In the genomic region with DNA sequence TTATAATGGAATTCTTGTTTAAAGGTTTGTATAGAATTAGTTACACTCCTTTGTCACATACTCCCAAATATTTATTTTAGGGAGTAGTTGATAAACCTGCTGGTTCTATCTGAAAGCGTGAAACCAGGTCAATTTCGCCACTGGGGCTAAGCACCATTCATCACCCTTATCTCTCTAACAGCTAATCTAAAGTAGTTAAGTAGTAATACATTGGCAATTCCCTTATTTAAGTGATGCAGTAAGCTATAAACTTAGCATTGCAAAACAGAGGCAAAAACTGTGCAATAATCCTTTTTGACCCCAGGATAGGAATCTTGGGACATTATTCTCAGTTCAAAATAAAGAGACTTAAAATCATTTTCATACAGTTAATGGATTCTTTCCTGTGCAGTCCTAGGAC, we compare ENCODE assay signal across 24 cellular contexts. TPM values are rescaled to one million over a fixed set of nuclear protein-coding genes. Genes with fewer than 3 reads are reported as not detected.
DNase-seq lines count a peak whose midpoint lies in the region; ATAC-seq and TF ChIP-seq lines count a peak whose summit lies in the region.
"Had no signal": no experiment of that assay in that cellular context is flagged by ENCODE, and none has a peak within 500 bp of the region (broad histone marks: within the 10 kb centered on the region; RNA-seq: fewer than 3 reads in every experiment).

No MANE protein-coding gene starts in this region.

- H3K4me1 ChIP-seq in Caco-2 = no peaks in the 10 kb centered on the region; the same call in 1 of the 2 replicates

- H3K9me3 Mint-ChIP-seq in Caco-2 (ENCODE audit: unreplicated experiment) = no peaks in the 10 kb centered on the region
- H3K9me3 Mint-ChIP-seq in nephron = no peaks in the 10 kb centered on the region
- no peaks in the 10 kb centered on the region for H3K9me3 Mint-ChIP-seq in mesothelial cell of epicardium
- H3K9me3 Mint-ChIP-seq: CD4-positive, alpha-beta T cell had no signal

- H3K4me3 ChIP-seq in Caco-2 (ENCODE audit: low read depth, low read length) (no peak overlapping the region), fibroblast of villous mesenchyme (ENCODE audit: low read depth, low read length) (no peak overlapping the region)
- H3K4me3 ChIP-seq: BLaER1 treated with 17β-estradiol and CSF1 and Interleukin-3, amounts not matched to agents 10 nM and 100 nM; GM12878 had no signal

- no TSS peak for BruUV-seq in Caco-2 (replicated peaks; lab: Mats Ljungman, UMichigan)

- CTCF ChIA-PET in Caco-2 (lab: Charles Lee) = no interaction called here

- H3K36me3 Mint-ChIP-seq in Caco-2 (ENCODE audit: insufficient read depth, unreplicated experiment) = no peaks in the 10 kb centered on the region
- no peaks in the 10 kb centered on the region for H3K36me3 Mint-ChIP-seq in nephron (ENCODE audit: low read depth)
- H3K36me3 Mint-ChIP-seq in mesothelial cell of epicardium = no peaks in the 10 kb centered on the region

- no peak for ATAC-seq in GM19463 (IDR thresholded peaks at IDR 0.05; ENCODE audit: unreplicated experiment)

- POLR2A ChIA-PET in Caco-2 (lab: Charles Lee) = no interaction called here

- H3K36me3 ChIP-seq in Caco-2 (ENCODE audit: control insufficient read depth, insufficient read depth, low read length) = no peaks in the 10 kb centered on the region
- H3K36me3 ChIP-seq: BLaER1 treated with 17β-estradiol and CSF1 and Interleukin-3, amounts not matched to agents 10 nM and 100 nM had no signal

- H3K27ac Mint-ChIP-seq in Caco-2 (ENCODE audit: unreplicated experiment) (no peak overlapping the region), nephron (peak overlapping the region in 2 of 3 experiments; percentile 24 to 30), mesothelial cell of epicardium (no peak overlapping the region)
- H3K27ac Mint-ChIP-seq: CD4-positive, alpha-beta T cell had no signal

- TF ChIP-seq CTCF in Caco-2 (IDR thresholded peaks at IDR 0.05; ENCODE audit: insufficient read depth in 1 of 2, low read depth in 1 of 2, low read length in 1 of 2, severe bottlenecking in 1 of 2, unreplicated experiment in 1 of 2) (no peak), fibroblast of villous mesenchyme (IDR thresholded peaks at IDR 0.05; ENCODE audit: insufficient read depth, low read depth, low read length) (no peak), nephron (IDR thresholded peaks at IDR 0.05; ENCODE audit: unreplicated experiment in 3 of 3) (no peak), mesothelial cell of epicardium (IDR thresholded peaks at IDR 0.05; ENCODE audit: unreplicated experiment) (no peak)

- DNase-seq in Caco-2 (peak; percentile 48 to 56), NCI-H146 treated with DMSO at 0.1 percent for 48 hours (lab: John Stamatoyannopoulos, UW; ENCODE audit: unreplicated experiment) (peak; percentile 1), fibroblast of villous mesenchyme (ENCODE audit: low read depth) (peak; percentile 38), Ammon's horn (ENCODE audit: low spot score) (no peak), mesothelial cell of epicardium (ENCODE audit: low spot score in 2 of 2, unreplicated experiment in 2 of 2) (no peak)
- no peak for DNase-seq in activated CD4-positive, alpha-beta T cell treated with anti-CD3 and anti-CD28 coated beads, Interleukin-2, amount 50 U/mL, for 1 hour
- DNase-seq: 8988T; CD4-positive, alpha-beta T cell; GDM1; HCEC 1CT; Karpas-422; NCI-H1092 treated with DMSO at 0.1 percent for 48 hours; NCI-H1436; NCI-H1930; NCI-H2107; NCI-H226; NCI-H510A; NCI-H69; Right ventricle myocardium superior; RPMI8226 had no signal

- H3K27me3 ChIP-seq in Caco-2 (replicated peaks; ENCODE audit: control insufficient read depth, insufficient read depth, low read length) = no peaks in the 10 kb centered on the region

- no peaks in the 10 kb centered on the region for H3K27me3 Mint-ChIP-seq in Caco-2 (ENCODE audit: insufficient read depth, unreplicated experiment)
- no peaks in the 10 kb centered on the region for H3K27me3 Mint-ChIP-seq in nephron (ENCODE audit: low read depth)
- H3K27me3 Mint-ChIP-seq in mesothelial cell of epicardium (ENCODE audit: low read depth) = no peaks in the 10 kb centered on the region
- H3K27me3 Mint-ChIP-seq: CD4-positive, alpha-beta T cell had no signal

- H3K4me3 Mint-ChIP-seq in Caco-2 (ENCODE audit: unreplicated experiment) (no peak overlapping the region), nephron (no peak overlapping the region), mesothelial cell of epicardium (no peak overlapping the region)
- H3K4me3 Mint-ChIP-seq: CD4-positive, alpha-beta T cell had no signal

- intact Hi-C loops in Caco-2 (cut with micrococcal nuclease; ENCODE audit: unreplicated experiment) = no loop called here

- no peaks in the 10 kb centered on the region for H3K9me3 ChIP-seq in Caco-2
- H3K9me3 ChIP-seq: BLaER1 treated with 17β-estradiol and CSF1 and Interleukin-3, amounts not matched to agents 10 nM and 100 nM had no signal

- H3K4me1 Mint-ChIP-seq in Caco-2 (ENCODE audit: low read depth, unreplicated experiment) (peaks cover 6% of the 10 kb centered on the region), nephron (peaks cover 15% of the 10 kb centered on the region), mesothelial cell of epicardium (peaks cover 45% of the 10 kb centered on the region)

RNA-seq across cellular contexts. Expression of a gene that starts 33.7 kb away (rescaled TPM):
- total RNA-seq in Caco-2 (2022) (12.1 and 14.8 TPM in 2 replicates), fibroblast of villous mesenchyme (68.3 and 73.0 TPM in 2 replicates), mesothelial cell of epicardium (42.9 to 45.4 TPM (median 44.3 TPM) in 3 replicates)

Comparison
In these comparisons a context has a peak if more than half of its experiments do, and no peak if none do; other contexts are left out.
1. DNase-seq: peak in Caco-2 (2 of 2), NCI-H146 treated with DMSO at 0.1 percent for 48 hours (single experiment) and fibroblast of villous mesenchyme (single experiment); none in Ammon's horn (single experiment), mesothelial cell of epicardium (0 of 2) and activated CD4-positive, alpha-beta T cell treated with anti-CD3 and anti-CD28 coated beads, Interleukin-2, amount 50 U/mL, for 1 hour (single experiment).
2. H3K27ac Mint-ChIP-seq: peak in nephron (2 of 3); none in Caco-2 (single experiment) and mesothelial cell of epicardium (single experiment).